In the genomic region with DNA sequence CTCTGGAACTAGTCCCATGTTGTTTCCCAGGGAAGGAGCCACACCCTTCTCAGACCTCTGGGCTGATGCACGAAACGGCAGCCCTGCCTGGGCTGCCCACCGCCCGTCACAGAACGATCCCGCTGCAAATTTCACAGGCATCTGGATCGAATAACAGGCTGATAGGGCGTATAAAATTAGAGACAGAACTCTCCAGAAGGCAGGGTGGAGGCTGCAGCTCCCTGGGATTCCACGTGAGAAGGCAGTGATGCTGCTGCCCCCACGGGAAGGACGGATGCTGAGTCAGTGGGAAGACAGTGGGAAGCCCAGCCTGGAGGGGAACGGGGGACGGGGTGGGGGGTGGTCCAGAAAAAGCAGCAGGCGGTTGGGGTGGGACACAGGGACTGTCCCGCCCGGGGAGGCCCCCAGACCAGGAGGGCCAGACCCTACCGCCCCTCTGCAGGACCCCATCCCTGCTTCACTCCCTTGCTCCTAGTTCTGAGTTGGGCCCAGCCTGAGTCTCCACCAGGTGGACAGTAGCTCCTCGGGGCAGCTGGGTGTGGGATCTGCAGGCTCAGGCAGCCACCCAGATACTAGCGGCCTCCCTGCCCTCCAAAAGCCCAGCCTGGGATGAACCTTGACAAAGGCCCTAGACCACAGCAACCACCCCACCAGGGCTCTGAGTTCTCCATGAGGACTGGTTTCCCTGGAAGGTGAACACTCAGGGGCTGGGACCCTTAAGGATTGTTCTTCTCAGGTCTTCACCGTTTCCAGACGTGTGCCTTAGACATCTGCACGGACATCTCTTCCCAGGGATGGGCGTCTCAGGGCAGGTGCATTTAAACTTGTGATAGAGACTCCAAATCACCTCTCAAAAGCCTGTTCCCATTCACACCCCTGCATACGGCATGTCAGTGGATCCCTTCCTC, we compare ENCODE assay signal across 13 cellular contexts.
A peak's percentile ranks its signal among the peaks of the same experiment; 100 is the strongest.
DNase-seq lines count a peak whose midpoint lies in the region; ATAC-seq and TF ChIP-seq lines count a peak whose summit lies in the region.
"Had no signal": no experiment of that assay in that cellular context is flagged by ENCODE, and none has a peak within 500 bp of the region (broad histone marks: within the 10 kb centered on the region; RNA-seq: fewer than 3 reads in every experiment).

No MANE protein-coding gene starts in this region.

- no peaks in the 10 kb centered on the region for H3K27me3 ChIP-seq in sigmoid colon
- H3K27me3 ChIP-seq: cardiac muscle cell had no signal

- H3K4me3 ChIP-seq in AG10803 (ENCODE audit: low read length) (no peak overlapping the region), HEK293 (ENCODE audit: low read depth, low read length) (no peak overlapping the region), fibroblast of mammary gland (ENCODE audit: control insufficient read depth, low read depth, low read length) (no peak overlapping the region), sigmoid colon (no peak overlapping the region)
- H3K4me3 ChIP-seq: cardiac muscle cell had no signal

- TF ChIP-seq POLR2A in sigmoid colon (IDR thresholded peaks at IDR 0.05): no peak

- 69 to 84% methylated on average over 24 of the region's 24 CpGs for WGBS in sigmoid colon, 2 donors

- H3K27ac ChIP-seq in HEK293 (ENCODE audit: extremely low read depth, low read depth, low read length): no peak overlapping the region
- peak overlapping the region in 1 of 4 donors; percentile 69 for H3K27ac ChIP-seq in sigmoid colon
- H3K27ac ChIP-seq: cardiac muscle cell, KMS-11 had no signal

- POLR2A ChIA-PET in HEK293 (lab: Yijun Ruan, JAX): no interaction called here

- H3K36me3 ChIP-seq in HEK293 (ENCODE audit: control insufficient read depth in 2 of 2, insufficient read depth in 1 of 2, low read length in 2 of 2) (no peaks in the 10 kb centered on the region), sigmoid colon (no peaks in the 10 kb centered on the region)
- H3K36me3 ChIP-seq: cardiac muscle cell had no signal

- intact Hi-C loops in sigmoid colon (cut with DNase I): no loop called here

- DNase-seq in AG10803 (ENCODE audit: low read depth) (peak; percentile 92), fibroblast of mammary gland (ENCODE audit: low read depth) (peak; percentile 84), sigmoid colon (peak; percentile 63), COR-L47 (lab: John Stamatoyannopoulos, UW) (no peak), C1 segment of cervical spinal cord (lab: John Stamatoyannopoulos, UW) (no peak)
- no peak for DNase-seq in stimulated activated CD4-positive, alpha-beta T cell treated with anti-CD3 and anti-CD28 coated beads, Interleukin-4, amount 100 ng/mL, for 4 hours
- DNase-seq: activated CD8-positive, alpha-beta memory T cell treated with anti-CD3 and anti-CD28 coated beads, Interleukin-2, amount 50 U/mL, for 4 hours; small intestine; T-helper 17 cell had no signal

- H3K4me1 ChIP-seq in HEK293 (ENCODE audit: control insufficient read depth, insufficient read depth, low read length) (no peaks in the 10 kb centered on the region), sigmoid colon (peaks cover 0 to 13% (median 5%) of the 10 kb centered on the region in 4 donors)

- CTCF ChIA-PET in HEK293 (lab: Yijun Ruan, JAX): no interaction called here

- no peaks in the 10 kb centered on the region for H3K9me3 ChIP-seq in HEK293 (ENCODE audit: control insufficient read depth, insufficient read depth, low read depth, low read length)
- H3K9me3 ChIP-seq in sigmoid colon: no peaks in the 10 kb centered on the region

- no peak for TF ChIP-seq EP300 in sigmoid colon (IDR thresholded peaks at IDR 0.05)

- no peak for ATAC-seq in HG03457 (IDR thresholded peaks at IDR 0.05; ENCODE audit: unreplicated experiment)
- ATAC-seq: T-helper 17 cell had no signal

- TF ChIP-seq CTCF in AG10803 (conservative IDR thresholded peaks at IDR 0.05; ENCODE audit: low read length) (no peak), HEK293 (tag by site-specific recombination; IDR thresholded peaks at IDR 0.05) (no peak), fibroblast of mammary gland (conservative IDR thresholded peaks at IDR 0.05; ENCODE audit: control insufficient read depth, insufficient read depth, low read depth, low read length) (no peak), sigmoid colon (IDR thresholded peaks at IDR 0.05) (no peak)

TF ChIP-seq in HEK293, 187 proteins besides CTCF, POLR2A, EP300 and RAD21:
- TF ChIP-seq KLF1 (tag by site-specific recombination; IDR thresholded peaks at IDR 0.05) (peak; percentile 86), ZNF548 (tag by site-specific recombination; IDR thresholded peaks at IDR 0.05) (no peak)

Comparison
In these comparisons a context has a peak if more than half of its experiments do, and no peak if none do; other contexts are left out.
1. DNase-seq: peak in AG10803 (single experiment), fibroblast of mammary gland (single experiment) and sigmoid colon (single experiment); none in COR-L47 (single experiment), C1 segment of cervical spinal cord (0 of 14) and stimulated activated CD4-positive, alpha-beta T cell treated with anti-CD3 and anti-CD28 coated beads, Interleukin-4, amount 100 ng/mL, for 4 hours (0 of 2).